1 cellular context compared by ENCODE assay signal in genomic region chr20:32153156-32153665, GRCh38.
TF ChIP-seq lines count a peak whose summit lies in the region.

No MANE protein-coding gene starts in this region.

TF ChIP-seq in HepG2, 621 proteins besides CTCF, POLR2A, EP300 and RAD21:
- TF ChIP-seq ZNF431 (CRISPR knock-in tag; IDR thresholded peaks at IDR 0.05; ENCODE audit: borderline replicate concordance, low read depth): peak; percentile 55; the same call in 1 of the 2 replicates
- no peak for TF ChIP-seq BRD4 (CRISPR knock-in tag; IDR thresholded peaks at IDR 0.05)
- TF ChIP-seq ZNF367 (CRISPR knock-in tag; IDR thresholded peaks at IDR 0.05; ENCODE audit: borderline replicate concordance): no peak
- TF ChIP-seq ZNF816 (CRISPR knock-in tag; IDR thresholded peaks at IDR 0.05; ENCODE audit: borderline replicate concordance): 0 out of 2 replicates have a peak, but pooled peaks have one; percentile 35
- TF ChIP-seq MAFF (IDR thresholded peaks at IDR 0.05; ENCODE audit: low read depth, low read length): 0 out of 2 replicates have a peak, but pooled peaks have one; percentile 4
- peak; percentile 50 to 61; a peak in 3 of 4 replicates for TF ChIP-seq MAFK (conservative IDR thresholded peaks at IDR 0.05 in 1 of 2, IDR thresholded peaks at IDR 0.05 in 1 of 2; ENCODE audit: low read length in 2 of 2)
- TF ChIP-seq POLR2G (IDR thresholded peaks at IDR 0.05; ENCODE audit: low read depth, low read length): 0 out of 2 replicates have a peak, but pooled peaks have one; percentile 4
- TF ChIP-seq ZNF615 (CRISPR knock-in tag; IDR thresholded peaks at IDR 0.05; ENCODE audit: borderline replicate concordance): 0 out of 2 replicates have a peak, but pooled peaks have one; percentile 25
- peak; percentile 7; the same call in 1 of the 2 replicates for TF ChIP-seq ZNF362 (CRISPR knock-in tag; IDR thresholded peaks at IDR 0.05; ENCODE audit: borderline replicate concordance)
- TF ChIP-seq ELF1 (CRISPR knock-in tag; IDR thresholded peaks at IDR 0.05): no peak
- TF ChIP-seq ZNF761 (CRISPR knock-in tag; conservative IDR thresholded peaks at IDR 0.05): no peak
- TF ChIP-seq ZFP36L1 (CRISPR knock-in tag; IDR thresholded peaks at IDR 0.05): 0 out of 2 replicates have a peak, but pooled peaks have one; percentile 26
- peak; percentile 44; the same call in 1 of the 2 replicates for TF ChIP-seq ZNF687 (CRISPR knock-in tag; IDR thresholded peaks at IDR 0.05)
- TF ChIP-seq ZZZ3 (CRISPR knock-in tag; IDR thresholded peaks at IDR 0.05; ENCODE audit: borderline replicate concordance): 0 out of 2 replicates have a peak, but pooled peaks have one; percentile 55
- TF ChIP-seq FOXO4 (CRISPR knock-in tag; conservative IDR thresholded peaks at IDR 0.05): 0 out of 2 replicates have a peak, but pooled peaks have one; percentile 79
- peak; percentile 25; the same call in 1 of the 2 replicates for TF ChIP-seq RFX5 (IDR thresholded peaks at IDR 0.05; ENCODE audit: low read depth, low read length)
- TF ChIP-seq SALL1 (CRISPR knock-in tag; IDR thresholded peaks at IDR 0.05): peak; percentile 9; the same call in 1 of the 2 replicates
- TF ChIP-seq DBP (CRISPR knock-in tag; IDR thresholded peaks at IDR 0.05; ENCODE audit: not compliant biosample characterization): no peak
- peak; percentile 20; the same call in 1 of the 2 replicates for TF ChIP-seq PAXIP1 (CRISPR knock-in tag; conservative IDR thresholded peaks at IDR 0.05)
- 0 out of 2 replicates have a peak, but pooled peaks have one; percentile 6 for TF ChIP-seq SMC3 (IDR thresholded peaks at IDR 0.05; ENCODE audit: low read length)
- 0 out of 2 replicates have a peak, but pooled peaks have one; percentile 5 for TF ChIP-seq PRDM10 (CRISPR knock-in tag; IDR thresholded peaks at IDR 0.05; ENCODE audit: low read depth)
- TF ChIP-seq ZNF121 (CRISPR knock-in tag; IDR thresholded peaks at IDR 0.05): peak; percentile 50; the same call in 1 of the 2 replicates
- TF ChIP-seq ZNF326 (CRISPR knock-in tag; IDR thresholded peaks at IDR 0.05; ENCODE audit: borderline replicate concordance): no peak
- TF ChIP-seq ZFX (CRISPR knock-in tag; IDR thresholded peaks at IDR 0.05; ENCODE audit: low read depth): 0 out of 2 replicates have a peak, but pooled peaks have one; percentile 18
- peak; percentile 37; the same call in 1 of the 2 replicates for TF ChIP-seq ZNF280B (CRISPR knock-in tag; IDR thresholded peaks at IDR 0.05; ENCODE audit: borderline replicate concordance)
- 0 out of 2 replicates have a peak, but pooled peaks have one; percentile 17 for TF ChIP-seq AHDC1 (CRISPR knock-in tag; IDR thresholded peaks at IDR 0.05; ENCODE audit: borderline replicate concordance)
- no peak for TF ChIP-seq TFAP4 (IDR thresholded peaks at IDR 0.05; ENCODE audit: borderline replicate concordance, low read depth)
